In the genomic region with DNA sequence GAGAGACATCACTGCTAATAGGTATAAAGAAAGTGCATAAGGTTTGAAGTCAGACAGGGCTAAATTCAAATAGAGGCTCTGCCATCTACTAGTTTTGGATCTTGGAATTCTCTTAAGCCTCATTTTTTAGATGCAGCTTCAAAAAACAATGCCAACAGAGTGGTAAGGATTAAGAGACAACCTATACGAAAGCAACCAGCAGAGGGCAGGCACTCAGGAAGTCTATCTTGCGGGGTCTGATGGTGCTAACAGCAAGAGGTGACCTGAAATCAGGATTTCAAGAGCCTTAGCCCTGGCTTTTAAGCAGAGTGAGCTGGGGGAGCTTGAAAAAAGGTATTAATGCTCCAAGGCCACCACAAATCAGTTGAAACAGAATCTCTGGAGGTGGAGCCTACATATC, we compare ENCODE assay signal across 8 cellular contexts. TPM values are rescaled to one million over a fixed set of nuclear protein-coding genes. Genes with fewer than 3 reads are reported as not detected.
DNase-seq lines count a peak whose midpoint lies in the region; ATAC-seq and TF ChIP-seq lines count a peak whose summit lies in the region.

No MANE protein-coding gene starts in this region.

- H3K27ac Mint-ChIP-seq in H9, result peak overlapping the region in 1 of 3 experiments; percentile 40; a peak in 1 of 7 replicates

- H4K91ac ChIP-seq in H9 (ENCODE audit: insufficient read length, low read depth, low read length), result no peak overlapping the region

- H3K27me3 ChIP-seq in H9 (ENCODE audit: insufficient read depth, low read length) (no peaks in the 10 kb centered on the region), OCI-LY3 (ENCODE audit: low read depth, low read length) (no peaks in the 10 kb centered on the region), upper lobe of left lung (no peaks in the 10 kb centered on the region)

- no peak overlapping the region for H2BK15ac ChIP-seq in H9 (ENCODE audit: low read depth, low read length)

- H3K79me1 ChIP-seq in H9 (ENCODE audit: insufficient read depth, low read depth, low read length, poor library complexity, severe bottlenecking), result no peaks in the 10 kb centered on the region

- H2AFZ ChIP-seq in H9 (ENCODE audit: low read length) (no peak overlapping the region), OCI-LY3 (ENCODE audit: low read depth, low read length) (no peak overlapping the region)

- H3K9ac ChIP-seq in H9 (ENCODE audit: extremely low read depth, insufficient read length, low read length), result no peak overlapping the region
- no peak overlapping the region for H3K9ac ChIP-seq in OCI-LY3 (ENCODE audit: low read length)

- no peak overlapping the region for H3K4me3 Mint-ChIP-seq in H9

- H3K56ac ChIP-seq in H9 (ENCODE audit: insufficient read length, low read depth, low read length), result no peak overlapping the region

- no peaks in the 10 kb centered on the region for H3K9me3 Mint-ChIP-seq in H9

- peaks cover 0 to 18% (median 5%) of the 10 kb centered on the region in 3 experiments; a peak in 4 of 7 replicates for H3K36me3 Mint-ChIP-seq in H9 (ENCODE audit: insufficient read depth in 1 of 3, low read depth in 3 of 3)

- TF ChIP-seq EP300 in upper lobe of left lung (IDR thresholded peaks at IDR 0.05), result no peak

- H3K4me1 ChIP-seq in H9 (ENCODE audit: insufficient read depth, low read length) (no peaks in the 10 kb centered on the region), OCI-LY3 (ENCODE audit: low read length) (peaks cover 93% of the 10 kb centered on the region), upper lobe of left lung (peaks cover 0 to 3% (median 1%) of the 10 kb centered on the region in 4 donors)

- H3K79me2 ChIP-seq in H9 (ENCODE audit: insufficient read depth, low read length) (no peaks in the 10 kb centered on the region), OCI-LY3 (ENCODE audit: low read length) (no peaks in the 10 kb centered on the region; the same call in 1 of the 2 replicates)

- no peaks in the 10 kb centered on the region for H4K20me1 ChIP-seq in H9 (ENCODE audit: control insufficient read depth, insufficient read depth, insufficient read length)
- no peaks in the 10 kb centered on the region for H4K20me1 ChIP-seq in OCI-LY3 (ENCODE audit: insufficient read depth, low read length)

- H3K23ac ChIP-seq in H9 (ENCODE audit: insufficient read length, low read depth, low read length), result no peak overlapping the region

- H3K18ac ChIP-seq in H9 (ENCODE audit: insufficient read length, low read depth, low read length), result no peak overlapping the region

- peak; percentile 82 for DNase-seq in Ammon's horn (ENCODE audit: low spot score)
- peak; percentile 71 for DNase-seq in H9
- peak; percentile 28 for DNase-seq in activated T-cell treated with anti-CD3 and anti-CD28 coated beads, Interleukin-2, amount 50 U/mL, for 1 hour
- DNase-seq in fibroblast of the aortic adventitia (ENCODE audit: low read depth), result peak; percentile 87
- DNase-seq in nucleus accumbens (lab: John Stamatoyannopoulos, UW), result peak in 36 of 56 donors; percentile 2 to 81 (median 34)
- DNase-seq in upper lobe of left lung, result peak in 1 of 2 donors; percentile 67

- TF ChIP-seq CTCF in H9 (conservative IDR thresholded peaks at IDR 0.05) (peak; percentile 81), OCI-LY3 (IDR thresholded peaks at IDR 0.05; ENCODE audit: low read depth, low read length) (peak; percentile 80), fibroblast of the aortic adventitia (IDR thresholded peaks at IDR 0.05; ENCODE audit: insufficient read depth, low read length) (peak; percentile 67), upper lobe of left lung (IDR thresholded peaks at IDR 0.05) (peak; percentile 28 to 67 (median 49))

- no peak overlapping the region for H3K4me3 ChIP-seq in OCI-LY3 (ENCODE audit: low read length)
- H3K4me3 ChIP-seq in fibroblast of the aortic adventitia (ENCODE audit: low read depth, low read length), result no peak overlapping the region
- H3K4me3 ChIP-seq in upper lobe of left lung, result no peak overlapping the region

- peak in 1 of 2 donors; percentile 69 for ATAC-seq in upper lobe of left lung (ENCODE audit: low FRiP score in 2 of 2)
- no peak for ATAC-seq in HG03025 (IDR thresholded peaks at IDR 0.05; ENCODE audit: low FRiP score, unreplicated experiment)

- H2AK5ac ChIP-seq in H9 (ENCODE audit: insufficient read length, low read length), result no peak overlapping the region

- H4K8ac ChIP-seq in H9 (replicated peaks; ENCODE audit: insufficient read length, low read depth, low read length), result no peak overlapping the region

- H4K5ac ChIP-seq in H9 (ENCODE audit: insufficient read length, low read depth, low read length), result no peak overlapping the region

- H3K27ac ChIP-seq in H9 (ENCODE audit: insufficient read length, low read depth, low read length) (no peak overlapping the region), OCI-LY3 (ENCODE audit: low read length) (no peak overlapping the region), upper lobe of left lung (no peak overlapping the region)

- no peak overlapping the region for H3T11ph ChIP-seq in H9 (ENCODE audit: low read length)

- H3K4me2 ChIP-seq in H9 (ENCODE audit: insufficient read depth, insufficient read length, low read length), result no peak overlapping the region
- H3K4me2 ChIP-seq in OCI-LY3 (ENCODE audit: low read length), result no peak overlapping the region

- H3K4ac ChIP-seq in H9 (ENCODE audit: low read depth, low read length), result no peak overlapping the region

- no peaks in the 10 kb centered on the region for H3K23me2 ChIP-seq in H9 (ENCODE audit: insufficient read length, low read depth, low read length, poor library complexity, severe bottlenecking)

- no peak overlapping the region for H2BK5ac ChIP-seq in H9 (ENCODE audit: insufficient read length, low read length)

- H2BK20ac ChIP-seq in H9 (ENCODE audit: low read depth, low read length, poor library complexity, severe bottlenecking), result no peak overlapping the region

- H3K14ac ChIP-seq in H9 (ENCODE audit: insufficient read depth, low read length), result no peak overlapping the region

- no peaks in the 10 kb centered on the region for H3K27me3 Mint-ChIP-seq in H9 (ENCODE audit: low read depth)

- H3K9me3 ChIP-seq in H9 (ENCODE audit: control insufficient read depth, low read depth, low read length), result no peaks in the 10 kb centered on the region
- no peaks in the 10 kb centered on the region for H3K9me3 ChIP-seq in OCI-LY3 (ENCODE audit: insufficient read depth, low read length)
- no peaks in the 10 kb centered on the region for H3K9me3 ChIP-seq in upper lobe of left lung

- peaks cover 5 to 10% of the 10 kb centered on the region in 2 experiments; a peak in 3 of 4 replicates for H3K4me1 Mint-ChIP-seq in H9

- TF ChIP-seq POLR2A in upper lobe of left lung (IDR thresholded peaks at IDR 0.05), result no peak

- no peak overlapping the region for H2BK120ac ChIP-seq in H9 (ENCODE audit: low read depth, low read length, poor library complexity, severe bottlenecking)

- H3K36me3 ChIP-seq in OCI-LY3 (replicated peaks; ENCODE audit: low read depth, low read length) (no peaks in the 10 kb centered on the region), upper lobe of left lung (peaks cover 0 to 3% (median 0%) of the 10 kb centered on the region in 4 donors)

- H2BK12ac ChIP-seq in H9 (ENCODE audit: insufficient read length, low read depth, low read length), result no peak overlapping the region

- WGBS in H9 (ENCODE audit: extremely low coverage, insufficient read length, low lambda C conversion rate), result no CpG with 5 or more reads among the region's 2 CpGs
- WGBS in upper lobe of left lung, 2 donors, result 6 to 15% methylated on average over 2 of the region's 2 CpGs

RNA-seq across cellular contexts. Expression of a gene that starts 40.7 kb away (rescaled TPM):
- total RNA-seq in H9 (2021) (not detected in 2 replicates), fibroblast of the aortic adventitia (ENCODE audit: low replicate concordance) (not detected in 2 replicates), upper lobe of left lung (1 to 10 TPM in 1 of 6 donors, not detected in 5; 2.1 TPM)
